In the genomic region with DNA sequence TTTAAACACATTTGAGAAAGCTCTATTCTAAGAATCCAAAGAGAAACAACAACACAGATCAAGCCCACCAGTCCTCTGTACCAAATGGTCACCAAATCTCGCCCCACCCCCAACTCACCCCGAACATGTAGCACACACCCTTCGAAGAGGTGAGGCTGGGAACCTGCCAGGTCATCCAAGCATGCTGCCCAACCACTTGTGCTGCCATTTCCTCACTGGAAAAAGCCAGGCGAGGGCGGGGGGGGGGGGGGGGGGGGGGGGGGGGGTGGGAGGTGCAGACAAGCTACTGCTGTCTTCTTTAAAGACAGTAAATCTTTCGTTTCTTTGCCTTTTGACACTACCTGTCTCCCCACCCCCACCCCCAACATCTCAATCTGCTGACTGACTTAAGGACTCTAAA, we compare ENCODE assay signal across 1 cellular context.
TF ChIP-seq lines count a peak whose summit lies in the region.

No MANE protein-coding gene starts in this region.

TF ChIP-seq in K562, 482 proteins besides CTCF, POLR2A, EP300 and RAD21 (continued from another document):
- TF ChIP-seq, protein P1, sequence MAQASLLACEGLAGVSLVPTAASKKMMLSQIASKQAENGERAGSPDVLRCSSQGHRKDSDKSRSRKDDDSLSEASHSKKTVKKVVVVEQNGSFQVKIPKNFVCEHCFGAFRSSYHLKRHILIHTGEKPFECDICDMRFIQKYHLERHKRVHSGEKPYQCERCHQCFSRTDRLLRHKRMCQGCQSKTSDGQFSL (CRISPR knock-in tag; IDR thresholded peaks at IDR 0.05): 0 out of 2 replicates have a peak, but pooled peaks have one; percentile 37
- TF ChIP-seq, protein P1 (tag; IDR thresholded peaks at IDR 0.05): peak in 1 of 2 experiments; percentile 88; a peak in 2 of 4 replicates
- TF ChIP-seq, protein P2, sequence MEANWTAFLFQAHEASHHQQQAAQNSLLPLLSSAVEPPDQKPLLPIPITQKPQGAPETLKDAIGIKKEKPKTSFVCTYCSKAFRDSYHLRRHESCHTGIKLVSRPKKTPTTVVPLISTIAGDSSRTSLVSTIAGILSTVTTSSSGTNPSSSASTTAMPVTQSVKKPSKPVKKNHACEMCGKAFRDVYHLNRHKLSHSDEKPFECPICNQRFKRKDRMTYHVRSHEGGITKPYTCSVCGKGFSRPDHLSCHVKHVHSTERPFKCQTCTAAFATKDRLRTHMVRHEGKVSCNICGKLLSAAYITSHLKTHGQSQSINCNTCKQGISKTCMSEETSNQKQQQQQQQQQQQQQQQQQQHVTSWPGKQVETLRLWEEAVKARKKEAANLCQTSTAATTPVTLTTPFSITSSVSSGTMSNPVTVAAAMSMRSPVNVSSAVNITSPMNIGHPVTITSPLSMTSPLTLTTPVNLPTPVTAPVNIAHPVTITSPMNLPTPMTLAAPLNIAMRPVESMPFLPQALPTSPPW (CRISPR knock-in tag; IDR thresholded peaks at IDR 0.05): peak; percentile 69
- TF ChIP-seq MEIS2 (IDR thresholded peaks at IDR 0.05; ENCODE audit: partially characterized antibody) (peak; percentile 34), JUND (IDR thresholded peaks at IDR 0.05; ENCODE audit: borderline replicate concordance, low read depth, low read length) (no peak), JUND (tag; IDR thresholded peaks at IDR 0.05; ENCODE audit: borderline replicate concordance, low read depth, low read length) (no peak)
